Comparison of ENCODE assay signal across 27 cellular contexts in the genomic region with DNA sequence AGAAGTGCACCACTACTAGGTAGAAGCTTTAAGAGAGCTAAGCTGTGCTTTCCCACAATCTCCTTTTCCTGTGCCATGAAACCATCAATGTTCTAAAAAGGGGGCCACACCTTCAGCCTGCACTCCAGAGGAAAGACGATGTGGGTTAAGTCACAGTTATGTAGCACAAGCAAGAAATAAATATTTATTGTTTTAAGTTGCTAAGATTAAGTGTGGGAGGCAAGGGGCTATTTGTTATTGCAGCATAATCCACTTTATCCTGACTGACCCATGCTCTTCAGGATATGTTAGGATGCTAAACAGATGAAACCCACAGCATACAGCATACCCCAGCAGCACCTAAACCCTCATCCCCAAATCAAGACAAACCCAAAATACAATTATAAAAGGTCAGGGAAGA.
"Had no signal": no experiment of that assay in that cellular context is flagged by ENCODE, and none has a peak within 500 bp of the region (broad histone marks: within the 10 kb centered on the region; RNA-seq: fewer than 3 reads in every experiment).

No MANE protein-coding gene starts in this region.

- H3K36me3 ChIP-seq: stomach, suprapubic skin, thoracic aorta, thyroid gland, tibial artery, tibial nerve, transverse colon, upper lobe of left lung, upper lobe of right lung, uterus, vagina had no signal

- ATAC-seq: stimulated activated effector memory CD8-positive, alpha-beta T cell treated with anti-CD3 and anti-CD28 coated beads, Interleukin-12 subunit alpha, Interleukin-12 subunit beta, amount 100 ng/mL, for 72 hours; stimulated activated memory B cell treated with anti-CD40 and anti-IgM and Interleukin-4, amounts not matched to agents 10 μg/mL and 1 μg/mL and 100 μg/mL, for 72 hours; stimulated activated naive B cell treated with anti-CD40 and anti-IgM and Interleukin-4, amounts not matched to agents 10 μg/mL and 1 μg/mL and 100 μg/mL, for 72 hours; stimulated activated naive CD8-positive, alpha-beta T cell treated with anti-CD3 and anti-CD28 coated beads, Interleukin-15, amount 100 ng/mL, for 72 hours; stimulated activated naive CD8-positive, alpha-beta T cell treated with anti-CD3 and anti-CD28 coated beads, Interleukin-15, Interleukin-2, amounts not matched to agents 100 U/mL and 50 U/mL, for 24 hours; upper lobe of right lung had no signal

- H3K4me1 ChIP-seq: stomach, suprapubic skin, testis, thyroid gland, tibial artery, tibial nerve, transverse colon, upper lobe of left lung, upper lobe of right lung, uterus, vagina had no signal

- FAIRE-seq: urothelium cell line had no signal

- H3K27ac ChIP-seq: stomach, suprapubic skin, testis, thoracic aorta, thyroid gland, tibial artery, tibial nerve, transverse colon, upper lobe of left lung, upper lobe of right lung, uterus, vagina had no signal

- H3K27me3 ChIP-seq: testis, thyroid gland, tibial artery, tibial nerve, transverse colon, upper lobe of left lung, uterus, vagina had no signal

- H3K9me3 ChIP-seq: suprapubic skin, testis, thoracic aorta, thyroid gland, tibial artery, transverse colon, upper lobe of left lung, upper lobe of right lung, uterus, vagina had no signal

- DNase-seq: stimulated activated CD4-positive, alpha-beta T cell treated with anti-CD3 and anti-CD28 coated beads, Interleukin-2, amount 100 ng/mL, for 48 hours; stimulated activated CD4-positive, alpha-beta T cell treated with anti-CD3 and anti-CD28 coated beads, Interleukin-4, amount 100 ng/mL, for 1 hour; stimulated activated CD4-positive, alpha-beta T cell treated with anti-CD3 and anti-CD28 coated beads, Interleukin-4, amount 100 ng/mL, for 24 hours; stimulated activated CD4-positive, alpha-beta T cell treated with anti-CD3 and anti-CD28 coated beads, Interleukin-4, amount 100 ng/mL, for 4 hours; stimulated activated CD8-positive, alpha-beta memory T cell treated with anti-CD3 and anti-CD28 coated beads, Interleukin-4, amount 100 ng/mL, for 48 hours; stimulated activated naive B cell treated with anti-CD40 and anti-IgM and Interleukin-4, amounts not matched to agents 10 μg/mL and 1 μg/mL and 100 μg/mL, for 72 hours; stimulated activated naive CD4-positive, alpha-beta T cell; stimulated activated naive CD4-positive, alpha-beta T cell treated with Interleukin-2 at 50 U/mL for 16 hours; stimulated activated naive CD8-positive, alpha-beta T cell treated with anti-CD3 and anti-CD28 coated beads, Interleukin-15, amount 100 ng/mL, for 72 hours; stimulated activated naive CD8-positive, alpha-beta T cell treated with anti-CD3 and anti-CD28 coated beads, Interleukin-15, Interleukin-2, amounts not matched to agents 100 U/mL and 50 U/mL, for 24 hours; stomach; substantia nigra; testis; thyroid gland; tibial artery; transverse colon; trophoblast cell; upper lobe of left lung; upper lobe of right lung; uterus had no signal

- H3K4me3 ChIP-seq: stomach, suprapubic skin, testis, thoracic aorta, thyroid gland, tibial artery, tibial nerve, transverse colon, upper lobe of left lung, upper lobe of right lung, uterus, vagina had no signal
